Comparison of ENCODE assay signal across 9 cellular contexts in genomic region chr13:41428155-41428554, GRCh38. TPM values are rescaled to one million over a fixed set of nuclear protein-coding genes. Genes with fewer than 3 reads are reported as not detected.
A peak's percentile ranks its signal among the peaks of the same experiment; 100 is the strongest.
DNase-seq lines count a peak whose midpoint lies in the region; ATAC-seq, FAIRE-seq and TF ChIP-seq lines count a peak whose summit lies in the region.
"Had no signal": no experiment of that assay in that cellular context is flagged by ENCODE, and none has a peak within 500 bp of the region (broad histone marks: within the 10 kb centered on the region; RNA-seq: fewer than 3 reads in every experiment).

No MANE protein-coding gene starts in this region.

- H3K27me3 ChIP-seq in ACC112 (ENCODE audit: insufficient read depth, low read length) (no peaks in the 10 kb centered on the region), small intestine (ENCODE audit: control insufficient read depth in 2 of 2, insufficient read depth in 2 of 2, low read length in 2 of 2) (peaks cover 0 to 4% of the 10 kb centered on the region in 2 donors)

- H3K36me3 Mint-ChIP-seq in T-helper 2 cell treated with Interferon-gamma antibody and Interleukin-4, amounts not matched to agents 5 μg/mL and 100 μg/mL, for 36 hours (ENCODE audit: low read depth): no peaks in the 10 kb centered on the region
- no peaks in the 10 kb centered on the region for H3K36me3 Mint-ChIP-seq in natural killer cell treated with Interleukin-12 subunit alpha and Interleukin-12 subunit beta and Interleukin-15 and Interleukin-18, amount 100 ng/mL, for 72 hours

- H3K36me3 ChIP-seq in ACC112 (ENCODE audit: insufficient read depth, low read length): no peaks in the 10 kb centered on the region
- H3K36me3 ChIP-seq in small intestine (ENCODE audit: control insufficient read depth in 2 of 2, insufficient read depth in 2 of 2, low read length in 2 of 2): no peaks in the 10 kb centered on the region

- peak overlapping the region; percentile 17 for H3K4me3 Mint-ChIP-seq in T-helper 2 cell treated with Interferon-gamma antibody and Interleukin-4, amounts not matched to agents 5 μg/mL and 100 μg/mL, for 36 hours
- no peak overlapping the region for H3K4me3 Mint-ChIP-seq in natural killer cell treated with Interleukin-12 subunit alpha and Interleukin-12 subunit beta and Interleukin-15 and Interleukin-18, amount 100 ng/mL, for 72 hours

- 14 to 41% (median 36%) methylated on average over 32 of the region's 32 CpGs for WGBS in small intestine, 3 donors

- H3K27me3 Mint-ChIP-seq in T-helper 2 cell treated with Interferon-gamma antibody and Interleukin-4, amounts not matched to agents 5 μg/mL and 100 μg/mL, for 36 hours (ENCODE audit: low read depth): peaks cover 6% of the 10 kb centered on the region
- H3K27me3 Mint-ChIP-seq in natural killer cell treated with Interleukin-12 subunit alpha and Interleukin-12 subunit beta and Interleukin-15 and Interleukin-18, amount 100 ng/mL, for 72 hours: peaks cover 0 to 4% of the 10 kb centered on the region in 2 donors

- no peaks in the 10 kb centered on the region for H3K9me3 Mint-ChIP-seq in T-helper 2 cell treated with Interferon-gamma antibody and Interleukin-4, amounts not matched to agents 5 μg/mL and 100 μg/mL, for 36 hours
- no peaks in the 10 kb centered on the region for H3K9me3 Mint-ChIP-seq in natural killer cell treated with Interleukin-12 subunit alpha and Interleukin-12 subunit beta and Interleukin-15 and Interleukin-18, amount 100 ng/mL, for 72 hours

- H2AFZ ChIP-seq in ACC112 (ENCODE audit: low read length, unreplicated experiment): peak overlapping the region; percentile 80

- no peaks in the 10 kb centered on the region for H3K9me3 ChIP-seq in small intestine (ENCODE audit: control insufficient read depth, low read depth)

- no peak for FAIRE-seq in small intestine (lab: Jason Lieb, UNC)

- no peak for DNase-seq in T-helper 2 cell treated with Interferon-gamma antibody and Interleukin-4, amounts not matched to agents 5 μg/mL and 100 μg/mL, for 36 hours (ENCODE audit: low spot score)
- DNase-seq in coronary artery (ENCODE audit: low spot score): no peak
- DNase-seq in natural killer cell treated with Interleukin-12 subunit alpha and Interleukin-12 subunit beta and Interleukin-15 and Interleukin-18, amount 100 ng/mL, for 72 hours (ENCODE audit: low spot score): no peak
- DNase-seq in OCI-M2 (lab: John Stamatoyannopoulos, UW; ENCODE audit: unreplicated experiment): no peak
- DNase-seq in small intestine: no peak
- DNase-seq in HCEC 1CT: no peak

- H3K27ac ChIP-seq in ACC112 (ENCODE audit: low read depth, low read length) (no peak overlapping the region), coronary artery (no peak overlapping the region), small intestine (ENCODE audit: low read depth in 1 of 2, low read length in 1 of 2) (no peak overlapping the region)
- H3K27ac ChIP-seq: epithelial cell of prostate had no signal

- H3K4me1 ChIP-seq in ACC112 (ENCODE audit: control insufficient read depth, insufficient read depth, low read length, unreplicated experiment) (no peaks in the 10 kb centered on the region), small intestine (ENCODE audit: control insufficient read depth in 2 of 2, insufficient read depth in 1 of 2, low read depth in 1 of 2, low read length in 1 of 2) (no peaks in the 10 kb centered on the region)

- ATAC-seq in natural killer cell treated with Interleukin-12 subunit alpha and Interleukin-12 subunit beta and Interleukin-15 and Interleukin-18, amount 100 ng/mL, for 72 hours: peak; percentile 67 to 74
- no peak for ATAC-seq in HG02642 (IDR thresholded peaks at IDR 0.05; ENCODE audit: poor library complexity, unreplicated experiment)

- TF ChIP-seq CTCF in coronary artery (IDR thresholded peaks at IDR 0.05): no peak

- no peak overlapping the region for H3K27ac Mint-ChIP-seq in T-helper 2 cell treated with Interferon-gamma antibody and Interleukin-4, amounts not matched to agents 5 μg/mL and 100 μg/mL, for 36 hours
- no peak overlapping the region for H3K27ac Mint-ChIP-seq in natural killer cell treated with Interleukin-12 subunit alpha and Interleukin-12 subunit beta and Interleukin-15 and Interleukin-18, amount 100 ng/mL, for 72 hours

- H3K79me2 ChIP-seq in ACC112 (ENCODE audit: control insufficient read depth, insufficient read depth, low read length, unreplicated experiment): no peaks in the 10 kb centered on the region

- H3K4me3 ChIP-seq in ACC112 (ENCODE audit: low read depth, low read length) (peak overlapping the region; percentile 51), coronary artery (peak overlapping the region; percentile 45), small intestine (ENCODE audit: low read depth in 1 of 2, low read length in 2 of 2) (no peak overlapping the region)

- H3K4me1 Mint-ChIP-seq in T-helper 2 cell treated with Interferon-gamma antibody and Interleukin-4, amounts not matched to agents 5 μg/mL and 100 μg/mL, for 36 hours (ENCODE audit: low read depth): peaks cover 6% of the 10 kb centered on the region
- H3K4me1 Mint-ChIP-seq in natural killer cell treated with Interleukin-12 subunit alpha and Interleukin-12 subunit beta and Interleukin-15 and Interleukin-18, amount 100 ng/mL, for 72 hours (ENCODE audit: low read depth in 2 of 2): peaks cover 0 to 5% of the 10 kb centered on the region in 2 donors

RNA-seq across cellular contexts. Expression of gene RGCC, which starts 29.2 kb away (rescaled TPM):
- 1 to 10 TPM; 6.2 to 9.0 TPM for total RNA-seq in natural killer cell treated with Interleukin-12 subunit alpha and Interleukin-12 subunit beta and Interleukin-15 and Interleukin-18, amount 100 ng/mL, for 72 hours
- 10 to 100 TPM in 1 of 3 donors, 1 to 10 TPM in 2; 2.2 to 10.8 (median 8.7) TPM for polyA plus RNA-seq in small intestine

Comparison
In these comparisons a context has a peak if more than half of its experiments do, and no peak if none do; other contexts are left out.
1. H3K4me3 ChIP-seq: peak in ACC112 (single experiment) and coronary artery (single experiment); none in small intestine (0 of 2).